In the genomic region with DNA sequence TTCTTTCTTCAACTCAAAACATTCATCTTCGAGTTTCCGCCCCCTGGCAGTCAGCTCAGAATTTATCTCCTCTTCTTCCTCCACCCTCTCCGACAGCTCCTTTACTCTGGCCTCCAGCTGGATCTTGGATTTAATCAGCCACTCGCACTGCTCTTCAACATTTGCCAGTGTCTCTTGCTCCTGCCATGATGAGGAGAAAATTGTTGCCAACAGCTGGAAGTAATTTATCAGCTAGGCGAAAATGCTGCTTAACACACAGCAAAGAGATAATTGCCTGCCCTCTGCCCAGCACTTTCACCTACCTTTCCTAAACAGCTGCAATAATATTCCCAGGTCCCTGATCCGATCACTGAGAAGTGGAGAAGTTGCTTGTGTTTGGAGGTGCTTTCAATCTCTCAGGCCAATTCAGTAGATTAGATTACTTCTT, we compare ENCODE assay signal across 19 cellular contexts.
DNase-seq lines count a peak whose midpoint lies in the region; ATAC-seq lines count a peak whose summit lies in the region.
"Had no signal": no experiment of that assay in that cellular context is flagged by ENCODE, and none has a peak within 500 bp of the region (broad histone marks: within the 10 kb centered on the region; RNA-seq: fewer than 3 reads in every experiment).

No MANE protein-coding gene starts in this region.

- DNase-seq in NCI-H1417 (lab: John Stamatoyannopoulos, UW) (peak in 2 of 3 experiments; percentile 15 to 76), SJCRH30 (peak; percentile 23 to 62), fibroblast of peridontal ligament (ENCODE audit: extremely low read depth) (peak; percentile 62), retina (peak; percentile 76), left colon (no peak), nucleus accumbens (lab: John Stamatoyannopoulos, UW) (no peak)
- DNase-seq in activated CD4-positive, alpha-beta T cell treated with anti-CD3 and anti-CD28 coated beads, Interleukin-2, amount 10 ng/mL, durations not matched to agents 24 days and 14 days, result no peak
- DNase-seq in stimulated activated CD4-positive, alpha-beta T cell treated with anti-CD3 and anti-CD28 coated beads, Interleukin-15, amount 100 ng/mL, for 24 hours, result no peak
- DNase-seq: activated CD4-positive, alpha-beta T cell treated with anti-CD3 and anti-CD28 coated beads, Interleukin-2, amount 10 ng/mL, durations not matched to agents 7 days and 5 days; activated naive CD8-positive, alpha-beta T cell treated with anti-CD3 and anti-CD28 coated beads for 36 hours; activated T-cell treated with anti-CD3 and anti-CD28 coated beads, Interleukin-2, amount 50 U/mL, for 24 hours; effector memory CD8-positive, alpha-beta T cell; HFFc6; left ventricle myocardium inferior; NCI-H226; psoas muscle; stimulated activated naive CD8-positive, alpha-beta T cell treated with anti-CD3 and anti-CD28 coated beads, Interleukin-15, Interleukin-2, amounts not matched to agents 100 U/mL and 50 U/mL, for 24 hours; upper lobe of right lung had no signal

- peaks cover 4% of the 10 kb centered on the region for H3K9me3 Mint-ChIP-seq in activated CD4-positive, alpha-beta T cell treated with anti-CD3 and anti-CD28 coated beads, Interleukin-2, amount 10 ng/mL, durations not matched to agents 24 days and 14 days
- H3K9me3 Mint-ChIP-seq: effector memory CD8-positive, alpha-beta T cell had no signal

- no peak overlapping the region for H3K27ac Mint-ChIP-seq in activated CD4-positive, alpha-beta T cell treated with anti-CD3 and anti-CD28 coated beads, Interleukin-2, amount 10 ng/mL, durations not matched to agents 24 days and 14 days
- H3K27ac Mint-ChIP-seq: activated CD4-positive, alpha-beta T cell treated with anti-CD3 and anti-CD28 coated beads, Interleukin-2, amount 10 ng/mL, durations not matched to agents 7 days and 5 days; activated naive CD8-positive, alpha-beta T cell treated with anti-CD3 and anti-CD28 coated beads for 36 hours; activated T-cell treated with anti-CD3 and anti-CD28 coated beads, Interleukin-2, amount 50 U/mL, for 24 hours; effector memory CD8-positive, alpha-beta T cell; HFFc6 had no signal

- no peak overlapping the region for H3K27ac ChIP-seq in SJCRH30
- H3K27ac ChIP-seq: C4-2B, left ventricle myocardium inferior, psoas muscle, upper lobe of right lung had no signal

- peaks cover 6% of the 10 kb centered on the region for H3K27me3 Mint-ChIP-seq in activated CD4-positive, alpha-beta T cell treated with anti-CD3 and anti-CD28 coated beads, Interleukin-2, amount 10 ng/mL, durations not matched to agents 24 days and 14 days
- H3K27me3 Mint-ChIP-seq: activated naive CD8-positive, alpha-beta T cell treated with anti-CD3 and anti-CD28 coated beads for 36 hours had no signal

- H3K4me3 Mint-ChIP-seq in activated CD4-positive, alpha-beta T cell treated with anti-CD3 and anti-CD28 coated beads, Interleukin-2, amount 10 ng/mL, durations not matched to agents 24 days and 14 days, result no peak overlapping the region
- H3K4me3 Mint-ChIP-seq: activated CD4-positive, alpha-beta T cell treated with anti-CD3 and anti-CD28 coated beads, Interleukin-2, amount 10 ng/mL, durations not matched to agents 7 days and 5 days; activated naive CD8-positive, alpha-beta T cell treated with anti-CD3 and anti-CD28 coated beads for 36 hours; activated T-cell treated with anti-CD3 and anti-CD28 coated beads, Interleukin-2, amount 50 U/mL, for 24 hours; effector memory CD8-positive, alpha-beta T cell; HFFc6 had no signal

- H3K36me3 Mint-ChIP-seq in activated CD4-positive, alpha-beta T cell treated with anti-CD3 and anti-CD28 coated beads, Interleukin-2, amount 10 ng/mL, durations not matched to agents 24 days and 14 days (ENCODE audit: low read depth), result no peaks in the 10 kb centered on the region

- ATAC-seq in left colon, result no peak
- ATAC-seq: effector memory CD8-positive, alpha-beta T cell; psoas muscle; stimulated activated naive CD8-positive, alpha-beta T cell treated with anti-CD3 and anti-CD28 coated beads, Interleukin-15, Interleukin-2, amounts not matched to agents 100 U/mL and 50 U/mL, for 24 hours; upper lobe of right lung had no signal

- no peaks in the 10 kb centered on the region for H3K4me1 Mint-ChIP-seq in activated CD4-positive, alpha-beta T cell treated with anti-CD3 and anti-CD28 coated beads, Interleukin-2, amount 10 ng/mL, durations not matched to agents 24 days and 14 days
- H3K4me1 Mint-ChIP-seq: activated CD4-positive, alpha-beta T cell treated with anti-CD3 and anti-CD28 coated beads, Interleukin-2, amount 10 ng/mL, durations not matched to agents 7 days and 5 days; activated naive CD8-positive, alpha-beta T cell treated with anti-CD3 and anti-CD28 coated beads for 36 hours had no signal

- no peak overlapping the region for H3K4me3 ChIP-seq in SJCRH30
- H3K4me3 ChIP-seq: left ventricle myocardium inferior, psoas muscle, upper lobe of right lung had no signal

- H3K9me3 ChIP-seq in SJCRH30 (replicated peaks), result no peaks in the 10 kb centered on the region
- H3K9me3 ChIP-seq: psoas muscle, upper lobe of right lung had no signal

- no peaks in the 10 kb centered on the region for H3K27me3 ChIP-seq in SJCRH30
- H3K27me3 ChIP-seq: upper lobe of right lung had no signal

- no peaks in the 10 kb centered on the region for H3K4me1 ChIP-seq in SJCRH30
- H3K4me1 ChIP-seq: psoas muscle, upper lobe of right lung had no signal

- intact Hi-C loops in activated CD4-positive, alpha-beta T cell treated with anti-CD3 and anti-CD28 coated beads, Interleukin-2, amount 10 ng/mL, durations not matched to agents 24 days and 14 days (cut with micrococcal nuclease), result no loop called here
- intact Hi-C loops in left colon (cut with DNase I, micrococcal nuclease), result no loop called here

- H3K36me3 ChIP-seq in SJCRH30, result no peaks in the 10 kb centered on the region
- H3K36me3 ChIP-seq: left ventricle myocardium inferior, upper lobe of right lung had no signal

Comparison
In these comparisons a context has a peak if more than half of its experiments do, and no peak if none do; other contexts are left out.
1. DNase-seq: peak in NCI-H1417 (2 of 3), SJCRH30 (2 of 2), fibroblast of peridontal ligament (single experiment) and retina (single experiment); none in activated CD4-positive, alpha-beta T cell treated with anti-CD3 and anti-CD28 coated beads, Interleukin-2, amount 10 ng/mL, durations not matched to agents 24 days and 14 days (single experiment), left colon (0 of 2), nucleus accumbens (0 of 56) and stimulated activated CD4-positive, alpha-beta T cell treated with anti-CD3 and anti-CD28 coated beads, Interleukin-15, amount 100 ng/mL, for 24 hours (single experiment).